Comparison of ENCODE assay signal across 11 cellular contexts in genomic region chr2:6352247-6352646, GRCh38.
A peak's percentile ranks its signal among the peaks of the same experiment; 100 is the strongest.
DNase-seq lines count a peak whose midpoint lies in the region; ATAC-seq and TF ChIP-seq lines count a peak whose summit lies in the region.
"Had no signal": no experiment of that assay in that cellular context is flagged by ENCODE, and none has a peak within 500 bp of the region (broad histone marks: within the 10 kb centered on the region; RNA-seq: fewer than 3 reads in every experiment).

No MANE protein-coding gene starts in this region.

- no peaks in the 10 kb centered on the region for H3K79me1 ChIP-seq in mesenchymal stem cell (replicated peaks; ENCODE audit: low read length, poor library complexity, severe bottlenecking)

- H2AK5ac ChIP-seq in mesenchymal stem cell (ENCODE audit: low read length, severe bottlenecking), result no peak overlapping the region

- no peak overlapping the region for H3K27ac ChIP-seq in CD8-positive, alpha-beta T cell (ENCODE audit: low read depth, low read length)
- H3K27ac ChIP-seq in prostate gland (no peak overlapping the region), mesenchymal stem cell (ENCODE audit: low read length, poor library complexity, severe bottlenecking) (no peak overlapping the region)
- H3K27ac ChIP-seq: suprapubic skin had no signal

- no peak overlapping the region for H3K4me2 ChIP-seq in mesenchymal stem cell (ENCODE audit: low read length, poor library complexity, severe bottlenecking)

- H2BK120ac ChIP-seq in mesenchymal stem cell (ENCODE audit: low read depth, low read length), result no peak overlapping the region

- no peaks in the 10 kb centered on the region for H3K4me1 ChIP-seq in CD8-positive, alpha-beta T cell (ENCODE audit: insufficient read depth, low read length)
- no peaks in the 10 kb centered on the region for H3K4me1 ChIP-seq in prostate gland (replicated peaks)
- H3K4me1 ChIP-seq in mesenchymal stem cell (ENCODE audit: control insufficient read depth, insufficient read depth, low read depth, low read length), result no peaks in the 10 kb centered on the region
- H3K4me1 ChIP-seq: suprapubic skin had no signal

- no peak overlapping the region for H3K9ac ChIP-seq in mesenchymal stem cell (ENCODE audit: low read length)

- no peaks in the 10 kb centered on the region for H3K27me3 Mint-ChIP-seq in CD8-positive, alpha-beta T cell (ENCODE audit: low read depth)

- intact Hi-C loops in CD8-positive, alpha-beta T cell (cut with DNase I, micrococcal nuclease), result no loop called here
- intact Hi-C loops in prostate gland (cut with DNase I), result no loop called here

- no peak overlapping the region for H3K23ac ChIP-seq in mesenchymal stem cell (ENCODE audit: low read length in 2 of 2)

- H3K9me3 ChIP-seq in CD8-positive, alpha-beta T cell (ENCODE audit: low read length), result no peaks in the 10 kb centered on the region
- H3K9me3 ChIP-seq in prostate gland (no peaks in the 10 kb centered on the region), mesenchymal stem cell (ENCODE audit: control insufficient read depth, low read length) (no peaks in the 10 kb centered on the region)
- H3K9me3 ChIP-seq: suprapubic skin had no signal

- 92% methylated on average over 5 of the region's 5 CpGs for WGBS in prostate gland
- 85% methylated on average over 4 of the region's 5 CpGs for WGBS in mesenchymal stem cell

- no peak overlapping the region for H4K91ac ChIP-seq in mesenchymal stem cell (ENCODE audit: low read length)

- in situ Hi-C loops in G401 (cut with HindIII; ENCODE audit: low sequenced_read_pairs), result no loop called here

- H2BK5ac ChIP-seq in mesenchymal stem cell (ENCODE audit: low read depth, low read length, poor library complexity, severe bottlenecking), result no peak overlapping the region

- ATAC-seq in GM19043 (IDR thresholded peaks at IDR 0.05; ENCODE audit: low read depth, unreplicated experiment), result peak; percentile 78
- peak; percentile 86 for ATAC-seq in HG02610 (IDR thresholded peaks at IDR 0.05; ENCODE audit: unreplicated experiment)
- peak; percentile 87 for ATAC-seq in HG03378 (IDR thresholded peaks at IDR 0.05; ENCODE audit: unreplicated experiment)
- ATAC-seq in CD8-positive, alpha-beta T cell, result no peak

- H3K14ac ChIP-seq in mesenchymal stem cell (ENCODE audit: low read length in 2 of 2), result no peak overlapping the region

- H3K4ac ChIP-seq in mesenchymal stem cell (ENCODE audit: low read depth in 1 of 2, low read length in 2 of 2), result no peak overlapping the region

- H3K18ac ChIP-seq in mesenchymal stem cell (ENCODE audit: low read depth in 1 of 2, low read length in 2 of 2), result no peak overlapping the region

- no peaks in the 10 kb centered on the region for H3K9me3 Mint-ChIP-seq in CD8-positive, alpha-beta T cell

- CTCF ChIA-PET in CD8-positive, alpha-beta T cell (lab: Charles Lee), result no interaction called here

- H2BK12ac ChIP-seq in mesenchymal stem cell (ENCODE audit: low read length in 2 of 2), result no peak overlapping the region

- H3K27me3 ChIP-seq in CD8-positive, alpha-beta T cell (ENCODE audit: insufficient read depth, low read length), result no peaks in the 10 kb centered on the region
- H3K27me3 ChIP-seq in prostate gland (replicated peaks; ENCODE audit: insufficient read depth) (no peaks in the 10 kb centered on the region), mesenchymal stem cell (ENCODE audit: control insufficient read depth in 1 of 2, insufficient read depth in 1 of 2, low read length in 2 of 2) (no peaks in the 10 kb centered on the region)
- H3K27me3 ChIP-seq: suprapubic skin had no signal

- H2BK15ac ChIP-seq in mesenchymal stem cell (ENCODE audit: low read depth, poor library complexity, severe bottlenecking), result no peak overlapping the region

- no peak overlapping the region for H3K4me3 Mint-ChIP-seq in CD8-positive, alpha-beta T cell

- TF ChIP-seq POLR2A in prostate gland (IDR thresholded peaks at IDR 0.05), result no peak

- H3K4me3 ChIP-seq in CD8-positive, alpha-beta T cell (ENCODE audit: low read depth, low read length), result no peak overlapping the region
- H3K4me3 ChIP-seq in prostate gland (no peak overlapping the region), mesenchymal stem cell (ENCODE audit: insufficient read depth in 1 of 2, low read depth in 1 of 2, low read length in 2 of 2) (no peak overlapping the region)
- H3K4me3 ChIP-seq: suprapubic skin had no signal

- H3K4me1 Mint-ChIP-seq in CD8-positive, alpha-beta T cell (ENCODE audit: low read depth), result no peaks in the 10 kb centered on the region

- H2AFZ ChIP-seq in mesenchymal stem cell (ENCODE audit: low read depth, low read length), result no peak overlapping the region

- no peaks in the 10 kb centered on the region for H3K36me3 ChIP-seq in CD8-positive, alpha-beta T cell (ENCODE audit: insufficient read depth, low read length)
- H3K36me3 ChIP-seq in prostate gland (no peaks in the 10 kb centered on the region), mesenchymal stem cell (ENCODE audit: control insufficient read depth in 1 of 2, insufficient read depth in 2 of 2, low read depth in 1 of 2, low read length in 2 of 2) (no peaks in the 10 kb centered on the region)
- H3K36me3 ChIP-seq: suprapubic skin had no signal

- no peaks in the 10 kb centered on the region for H3K36me3 Mint-ChIP-seq in CD8-positive, alpha-beta T cell

- H4K8ac ChIP-seq in mesenchymal stem cell (ENCODE audit: low read length), result no peak overlapping the region

- DNase-seq in CD8-positive, alpha-beta T cell, result no peak
- DNase-seq in prostate gland (ENCODE audit: low spot score) (no peak), mesenchymal stem cell (no peak), G401 (ENCODE audit: low spot score) (no peak)
- DNase-seq: activated T-cell treated with anti-CD3 and anti-CD28 coated beads, Interleukin-2, amount 50 U/mL, for 1 hour; NCI-H1048; stimulated activated CD4-positive, alpha-beta T cell treated with anti-CD3 and anti-CD28 coated beads, Interleukin-1b, Interleukin-23, amount 100 ng/mL, for 48 hours had no signal

- H3K27ac Mint-ChIP-seq in CD8-positive, alpha-beta T cell, result no peak overlapping the region

- POLR2A ChIA-PET in CD8-positive, alpha-beta T cell (lab: Charles Lee), result no interaction called here

- TF ChIP-seq CTCF in CD8-positive, alpha-beta T cell (IDR thresholded peaks at IDR 0.05), result no peak
- no peak for TF ChIP-seq CTCF in prostate gland (IDR thresholded peaks at IDR 0.05)
